ENCODE assay signal across 8 cellular contexts in the genomic region with DNA sequence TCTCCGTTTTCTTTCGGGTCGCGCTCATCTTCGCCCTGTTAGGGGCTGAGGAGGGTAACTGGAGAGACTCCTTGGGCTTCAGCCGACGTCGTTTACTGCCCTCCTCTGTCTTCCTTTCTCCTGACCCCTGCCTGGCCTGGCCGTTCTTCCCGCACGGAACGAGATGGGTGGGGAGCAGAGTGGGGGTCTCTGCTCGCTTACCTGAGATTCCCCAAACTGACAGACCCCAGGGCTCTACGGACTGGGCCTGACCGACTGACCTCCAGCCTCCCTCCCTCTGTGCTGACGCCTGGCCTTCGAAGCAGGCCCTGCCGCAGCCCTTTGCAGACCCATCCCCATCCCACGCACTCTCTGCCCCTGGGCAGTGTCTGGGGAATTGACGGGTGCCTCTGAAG. TPM values are rescaled to one million over a fixed set of nuclear protein-coding genes. Genes with fewer than 3 reads are reported as not detected.
DNase-seq lines count a peak whose midpoint lies in the region; ATAC-seq, FAIRE-seq and TF ChIP-seq lines count a peak whose summit lies in the region.

No MANE protein-coding gene starts in this region.

- no peaks in the 10 kb centered on the region for H3K9me3 ChIP-seq in prostate gland

- H3K4me1 Mint-ChIP-seq in activated CD4-positive, alpha-beta memory T cell treated with anti-CD3 and anti-CD28 coated beads for 36 hours (ENCODE audit: low read depth) = peaks cover 35% of the 10 kb centered on the region

- peak overlapping the region; percentile 85 for H3K27ac ChIP-seq in C4-2B
- H3K27ac ChIP-seq in prostate gland = peak overlapping the region; percentile 82 to 90

- H3K4me1 ChIP-seq in prostate gland (replicated peaks) = no peaks in the 10 kb centered on the region

- H3K4me3 ChIP-seq in prostate gland = peak overlapping the region; percentile 64 to 87

- peak overlapping the region; percentile 97 for H3K4me3 Mint-ChIP-seq in activated CD4-positive, alpha-beta memory T cell treated with anti-CD3 and anti-CD28 coated beads for 36 hours

- POLR2A ChIA-PET in activated CD4-positive, alpha-beta memory T cell treated with anti-CD3 and anti-CD28 coated beads for 36 hours (lab: Charles Lee) = interaction anchor here (1.1 kb wide), 1 partner anchor 28 kb away, joined by 4 read pairs; no protein-coding TSS in a partner anchor

- H3K27me3 Mint-ChIP-seq in activated CD4-positive, alpha-beta memory T cell treated with anti-CD3 and anti-CD28 coated beads for 36 hours = no peaks in the 10 kb centered on the region

- H3K27ac Mint-ChIP-seq in activated CD4-positive, alpha-beta memory T cell treated with anti-CD3 and anti-CD28 coated beads for 36 hours = peak overlapping the region; percentile 91

- H3K36me3 ChIP-seq in prostate gland = no peaks in the 10 kb centered on the region

- H3K36me3 Mint-ChIP-seq in activated CD4-positive, alpha-beta memory T cell treated with anti-CD3 and anti-CD28 coated beads for 36 hours = peaks cover 17% of the 10 kb centered on the region

- ATAC-seq in HG02610 (IDR thresholded peaks at IDR 0.05; ENCODE audit: unreplicated experiment) = peak; percentile 2

- CTCF ChIA-PET in activated CD4-positive, alpha-beta memory T cell treated with anti-CD3 and anti-CD28 coated beads for 36 hours (lab: Charles Lee) = interaction anchor here (1.1 to 1.6 kb wide), 2 partner anchors 10 to 319 kb away, joined by 3 read pairs; no protein-coding TSS in a partner anchor

- WGBS in prostate gland = 2% methylated on average over 20 of the region's 20 CpGs

- intact Hi-C loops in activated CD4-positive, alpha-beta memory T cell treated with anti-CD3 and anti-CD28 coated beads for 36 hours (cut with micrococcal nuclease) = loop anchor here (5.0 kb wide), 1 partner anchor 452 kb away; no protein-coding TSS in a partner anchor
- intact Hi-C loops in prostate gland (cut with DNase I) = loop anchor here (5.0 kb wide), 1 partner anchor 47 kb away; the partner anchor contains the start of gene LGMN

- H3K27me3 ChIP-seq in prostate gland (replicated peaks; ENCODE audit: insufficient read depth) = no peaks in the 10 kb centered on the region

- no peak for FAIRE-seq in frontal cortex (lab: Jason Lieb, UNC)

- DNase-seq in activated CD4-positive, alpha-beta memory T cell treated with anti-CD3 and anti-CD28 coated beads for 36 hours = no peak
- DNase-seq in germinal center (ENCODE audit: low spot score) = peak; percentile 4
- no peak for DNase-seq in prostate gland (ENCODE audit: low spot score)
- DNase-seq in frontal cortex (ENCODE audit: low spot score in 2 of 2) = no peak
- no peak for DNase-seq in activated gamma-delta T cell treated with Interleukin-2 at 50 U/mL for 16 hours
- no peak for DNase-seq in activated CD4-positive, alpha-beta T cell treated with anti-CD3 and anti-CD28 coated beads for 4 hours

- H3K9me3 Mint-ChIP-seq in activated CD4-positive, alpha-beta memory T cell treated with anti-CD3 and anti-CD28 coated beads for 36 hours = peaks cover 15% of the 10 kb centered on the region

- no peak for TF ChIP-seq POLR2A in prostate gland (IDR thresholded peaks at IDR 0.05)

- TF ChIP-seq CTCF in C4-2B (conservative IDR thresholded peaks at IDR 0.05) (no peak), prostate gland (IDR thresholded peaks at IDR 0.05) (no peak)

RNA-seq across cellular contexts. Expression of gene GOLGA5, which starts 0.4 kb away (rescaled TPM):
- 10 to 100 TPM; 20.7 to 22.5 TPM for total RNA-seq in activated CD4-positive, alpha-beta memory T cell treated with anti-CD3 and anti-CD28 coated beads for 36 hours
- 10 to 100 TPM; 63.5 to 69.5 TPM for total RNA-seq in prostate gland
- total RNA-seq in frontal cortex = 40.8 TPM

RNA-seq across cellular contexts. Expression of gene LGMN, which starts 46.1 kb away (rescaled TPM):
- total RNA-seq in activated CD4-positive, alpha-beta memory T cell treated with anti-CD3 and anti-CD28 coated beads for 36 hours = 10 to 100 TPM in 1 of 2 experiments, 1 to 10 TPM in 1; 9.2 to 10.2 TPM
- total RNA-seq in prostate gland (100 to 1,000 TPM in 1 of 2 donors, 10 to 100 TPM in 1; 88.3 to 155 TPM), frontal cortex (28.9 TPM)
